In genomic region chr13:75761373-75761772, GRCh38 we compare ENCODE assay signal across 9 cellular contexts.
DNase-seq lines count a peak whose midpoint lies in the region; ATAC-seq and TF ChIP-seq lines count a peak whose summit lies in the region.
"Had no signal": no experiment of that assay in that cellular context is flagged by ENCODE, and none has a peak within 500 bp of the region (broad histone marks: within the 10 kb centered on the region; RNA-seq: fewer than 3 reads in every experiment).

No MANE protein-coding gene starts in this region.

- H3K36me3 ChIP-seq in GM06990 (ENCODE audit: control insufficient read depth, insufficient read depth, low read length) = no peaks in the 10 kb centered on the region; the same call in 1 of the 2 replicates

- H3K4me3 ChIP-seq in GM06990 (replicated peaks; ENCODE audit: low read depth, low read length) = peak overlapping the region; percentile 25

- no peaks in the 10 kb centered on the region for H3K27me3 ChIP-seq in GM06990 (replicated peaks; ENCODE audit: control insufficient read depth, insufficient read depth, low read length)

- TF ChIP-seq CTCF in GM06990 (IDR thresholded peaks at IDR 0.05; ENCODE audit: insufficient read depth, low read length, poor library complexity, severe bottlenecking) (no peak), brain (conservative IDR thresholded peaks at IDR 0.05) (no peak)

- H3K4me3 Mint-ChIP-seq in brain = peak overlapping the region in 4 of 5 experiments; percentile 54 to 86 (median 72)
- peak overlapping the region; percentile 51 for H3K4me3 Mint-ChIP-seq in natural killer cell treated with Interleukin-12 subunit alpha and Interleukin-12 subunit beta and Interleukin-15 and Interleukin-18, amount 100 ng/mL, for 72 hours
- H3K4me3 Mint-ChIP-seq: neural crest cell had no signal

- no peaks in the 10 kb centered on the region for H3K27me3 Mint-ChIP-seq in brain
- no peaks in the 10 kb centered on the region for H3K27me3 Mint-ChIP-seq in natural killer cell treated with Interleukin-12 subunit alpha and Interleukin-12 subunit beta and Interleukin-15 and Interleukin-18, amount 100 ng/mL, for 72 hours

- ATAC-seq in HG03139 (IDR thresholded peaks at IDR 0.05; ENCODE audit: unreplicated experiment) = peak; percentile 26
- no peak for ATAC-seq in natural killer cell treated with Interleukin-12 subunit alpha and Interleukin-12 subunit beta and Interleukin-15 and Interleukin-18, amount 100 ng/mL, for 72 hours
- no peak for ATAC-seq in HG02763 (IDR thresholded peaks at IDR 0.05; ENCODE audit: unreplicated experiment)

- DNase-seq in GM06990 (ENCODE audit: extremely low read depth, insufficient read length) = no peak
- DNase-seq in natural killer cell treated with Interleukin-12 subunit alpha and Interleukin-12 subunit beta and Interleukin-15 and Interleukin-18, amount 100 ng/mL, for 72 hours (ENCODE audit: low spot score) = no peak
- DNase-seq in RKO (ENCODE audit: low spot score) = no peak
- DNase-seq in anterior cingulate cortex (lab: John Stamatoyannopoulos, UW) = no peak
- DNase-seq in stimulated activated CD4-positive, alpha-beta T cell treated with anti-CD3 and anti-CD28 coated beads, Interleukin-1b, Interleukin-23, amount 100 ng/mL, for 48 hours = no peak

- H3K4me1 Mint-ChIP-seq in brain = peaks cover 33% of the 10 kb centered on the region
- peaks cover 11 to 27% of the 10 kb centered on the region in 2 donors for H3K4me1 Mint-ChIP-seq in natural killer cell treated with Interleukin-12 subunit alpha and Interleukin-12 subunit beta and Interleukin-15 and Interleukin-18, amount 100 ng/mL, for 72 hours (ENCODE audit: low read depth in 2 of 2)
- H3K4me1 Mint-ChIP-seq: neural crest cell had no signal

- no peaks in the 10 kb centered on the region for H3K36me3 Mint-ChIP-seq in brain
- H3K36me3 Mint-ChIP-seq in natural killer cell treated with Interleukin-12 subunit alpha and Interleukin-12 subunit beta and Interleukin-15 and Interleukin-18, amount 100 ng/mL, for 72 hours = no peaks in the 10 kb centered on the region

- no peaks in the 10 kb centered on the region for H3K9me3 Mint-ChIP-seq in brain
- H3K9me3 Mint-ChIP-seq in natural killer cell treated with Interleukin-12 subunit alpha and Interleukin-12 subunit beta and Interleukin-15 and Interleukin-18, amount 100 ng/mL, for 72 hours = no peaks in the 10 kb centered on the region
- H3K9me3 Mint-ChIP-seq: neural crest cell had no signal

- peak overlapping the region in 3 of 5 experiments; percentile 41 to 97 (median 90) for H3K27ac Mint-ChIP-seq in brain
- H3K27ac Mint-ChIP-seq in natural killer cell treated with Interleukin-12 subunit alpha and Interleukin-12 subunit beta and Interleukin-15 and Interleukin-18, amount 100 ng/mL, for 72 hours = peak overlapping the region; percentile 13 to 75
